In the genomic region with DNA sequence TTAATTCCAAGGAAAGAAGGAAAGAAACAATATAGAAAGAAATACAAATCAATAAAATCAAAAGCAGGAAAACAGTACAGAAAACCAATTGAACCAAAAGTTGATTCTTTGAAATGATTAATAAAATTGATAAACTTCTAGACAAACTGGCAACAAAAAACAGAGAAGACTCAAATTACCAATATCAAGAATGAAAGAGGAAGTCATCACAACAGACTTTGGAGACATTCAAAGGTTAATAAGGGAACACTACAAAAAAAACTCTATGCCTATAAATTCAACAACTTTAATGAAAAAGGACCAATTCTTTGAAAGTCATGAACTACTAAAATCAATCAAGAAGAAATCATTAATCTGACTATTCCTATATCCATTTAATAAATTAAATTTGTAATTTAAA, we compare ENCODE assay signal across 13 cellular contexts.
DNase-seq lines count a peak whose midpoint lies in the region; FAIRE-seq lines count a peak whose summit lies in the region.
"Had no signal": no experiment of that assay in that cellular context is flagged by ENCODE, and none has a peak within 500 bp of the region (broad histone marks: within the 10 kb centered on the region; RNA-seq: fewer than 3 reads in every experiment).

No MANE protein-coding gene starts in this region.

- DNase-seq in SIG-M5 treated with dmso at 0.1 percent for 504 hours (lab: John Stamatoyannopoulos, UW; ENCODE audit: unreplicated experiment) (peak; percentile 14), SIG-M5 (lab: John Stamatoyannopoulos, UW) (no peak), KBM-7 (peak; percentile 14), pons (ENCODE audit: low spot score) (no peak), NCI-H82 treated with DMSO at 0.1 percent for 48 hours (lab: John Stamatoyannopoulos, UW; ENCODE audit: unreplicated experiment) (no peak)
- DNase-seq in stimulated activated CD4-positive, alpha-beta T cell treated with anti-CD3 and anti-CD28 coated beads, Interleukin-4, amount 100 ng/mL, for 1 hour, result no peak
- DNase-seq: ACHN; CD4-positive, CD25-positive, alpha-beta regulatory T cell; DMS 273 treated with DMSO at 0.1 percent for 48 hours; GM23248 had no signal

- in situ Hi-C loops in KBM-7 (cut with MboI; ENCODE audit: low pct_unique_long_range_greater_than_20kb, low sequenced_read_pairs), result loop anchor here (25.0 kb wide), 2 partner anchors 589 to 789 kb away; no protein-coding TSS in a partner anchor

- peak; percentile 59 for FAIRE-seq in TTC549 (lab: Jason Lieb, UNC)
- FAIRE-seq: GM12892, H54 had no signal

Comparison
In these comparisons a context has a peak if more than half of its experiments do, and no peak if none do; other contexts are left out.
1. DNase-seq: peak in SIG-M5 treated with dmso at 0.1 percent for 504 hours (single experiment) and KBM-7 (single experiment); none in SIG-M5 (single experiment), pons (single experiment), stimulated activated CD4-positive, alpha-beta T cell treated with anti-CD3 and anti-CD28 coated beads, Interleukin-4, amount 100 ng/mL, for 1 hour (single experiment) and NCI-H82 treated with DMSO at 0.1 percent for 48 hours (single experiment).